1 cellular context compared by ENCODE assay signal in genomic region chr2:226835796-226836547, GRCh38.
TF ChIP-seq lines count a peak whose summit lies in the region.

A gene with protein sequence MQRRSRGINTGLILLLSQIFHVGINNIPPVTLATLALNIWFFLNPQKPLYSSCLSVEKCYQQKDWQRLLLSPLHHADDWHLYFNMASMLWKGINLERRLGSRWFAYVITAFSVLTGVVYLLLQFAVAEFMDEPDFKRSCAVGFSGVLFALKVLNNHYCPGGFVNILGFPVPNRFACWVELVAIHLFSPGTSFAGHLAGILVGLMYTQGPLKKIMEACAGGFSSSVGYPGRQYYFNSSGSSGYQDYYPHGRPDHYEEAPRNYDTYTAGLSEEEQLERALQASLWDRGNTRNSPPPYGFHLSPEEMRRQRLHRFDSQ (plus strand): TSS chr2:226836054. CDS start chr2:226864694, 28,640 bp downstream.

TF ChIP-seq in HepG2, 621 proteins besides CTCF, POLR2A, EP300 and RAD21 (continued from another document and continues in another):
- peak; percentile 96 for TF ChIP-seq GMEB2 (CRISPR knock-in tag; IDR thresholded peaks at IDR 0.05; ENCODE audit: low read depth)
- no peak for TF ChIP-seq KDM6A (CRISPR knock-in tag; IDR thresholded peaks at IDR 0.05; ENCODE audit: low read depth)
- TF ChIP-seq, protein P1, sequence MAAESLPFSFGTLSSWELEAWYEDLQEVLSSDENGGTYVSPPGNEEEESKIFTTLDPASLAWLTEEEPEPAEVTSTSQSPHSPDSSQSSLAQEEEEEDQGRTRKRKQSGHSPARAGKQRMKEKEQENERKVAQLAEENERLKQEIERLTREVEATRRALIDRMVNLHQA (CRISPR knock-in tag; IDR thresholded peaks at IDR 0.05): no peak
- no peak for TF ChIP-seq ZNF24 (IDR thresholded peaks at IDR 0.05)
- peak; percentile 69 for TF ChIP-seq ZNF781 (CRISPR knock-in tag; IDR thresholded peaks at IDR 0.05; ENCODE audit: borderline replicate concordance, not compliant biosample characterization)
- no peak for TF ChIP-seq TMF1 (CRISPR knock-in tag; IDR thresholded peaks at IDR 0.05; ENCODE audit: low read depth)
- peak; percentile 65 for TF ChIP-seq RXRA (CRISPR knock-in tag; IDR thresholded peaks at IDR 0.05)
- no peak for TF ChIP-seq MEIS1 (CRISPR knock-in tag; IDR thresholded peaks at IDR 0.05; ENCODE audit: borderline replicate concordance)
- TF ChIP-seq ZNF83 (CRISPR knock-in tag; IDR thresholded peaks at IDR 0.05; ENCODE audit: borderline replicate concordance): 0 out of 2 replicates have a peak, but pooled peaks have one; percentile 54
- no peak for TF ChIP-seq ZNF3 (CRISPR knock-in tag; IDR thresholded peaks at IDR 0.05)
- TF ChIP-seq ZNF777 (CRISPR knock-in tag; IDR thresholded peaks at IDR 0.05): peak; percentile 61
- TF ChIP-seq SMAD1 (CRISPR knock-in tag; IDR thresholded peaks at IDR 0.05; ENCODE audit: borderline replicate concordance, low read depth): no peak
- TF ChIP-seq TOE1 (CRISPR knock-in tag; IDR thresholded peaks at IDR 0.05): no peak; the same call in 1 of the 2 replicates
- TF ChIP-seq KMT2B (CRISPR knock-in tag; IDR thresholded peaks at IDR 0.05): peak; percentile 86
- TF ChIP-seq RELA (CRISPR knock-in tag; IDR thresholded peaks at IDR 0.05): no peak
- no peak for TF ChIP-seq CC2D1A (CRISPR knock-in tag; IDR thresholded peaks at IDR 0.05)
- TF ChIP-seq ARID3A (IDR thresholded peaks at IDR 0.05; ENCODE audit: low read depth, low read length): no peak
- no peak for TF ChIP-seq SIX4 (CRISPR knock-in tag; IDR thresholded peaks at IDR 0.05)
- peak; percentile 74 for TF ChIP-seq YEATS2 (CRISPR knock-in tag; IDR thresholded peaks at IDR 0.05; ENCODE audit: borderline replicate concordance)
- no peak for TF ChIP-seq ZNF792 (CRISPR knock-in tag; IDR thresholded peaks at IDR 0.05)
- peak; percentile 79 for TF ChIP-seq HIVEP1 (CRISPR knock-in tag; IDR thresholded peaks at IDR 0.05)
- TF ChIP-seq SMARCC2 (IDR thresholded peaks at IDR 0.05): no peak
- no peak for TF ChIP-seq ZNF180 (CRISPR knock-in tag; IDR thresholded peaks at IDR 0.05; ENCODE audit: borderline replicate concordance, low read depth)
- TF ChIP-seq ZNF292 (CRISPR knock-in tag; IDR thresholded peaks at IDR 0.05; ENCODE audit: borderline replicate concordance, low read depth): no peak
- TF ChIP-seq ZNF430 (CRISPR knock-in tag; IDR thresholded peaks at IDR 0.05): no peak
- 0 out of 2 replicates have a peak, but pooled peaks have one; percentile 30 for TF ChIP-seq ZNF841 (CRISPR knock-in tag; IDR thresholded peaks at IDR 0.05; ENCODE audit: borderline replicate concordance)
- TF ChIP-seq ZNF235 (CRISPR knock-in tag; IDR thresholded peaks at IDR 0.05; ENCODE audit: borderline replicate concordance): peak; percentile 60; the same call in 1 of the 2 replicates
- TF ChIP-seq TCF12 (IDR thresholded peaks at IDR 0.05): no peak
- no peak for TF ChIP-seq TCF12 (CRISPR knock-in tag; IDR thresholded peaks at IDR 0.05)
- no peak for TF ChIP-seq ARID2 (CRISPR knock-in tag; IDR thresholded peaks at IDR 0.05; ENCODE audit: borderline replicate concordance)
- no peak for TF ChIP-seq ZNF367 (CRISPR knock-in tag; IDR thresholded peaks at IDR 0.05; ENCODE audit: borderline replicate concordance)
- TF ChIP-seq PAX8 (CRISPR knock-in tag; IDR thresholded peaks at IDR 0.05; ENCODE audit: borderline replicate concordance): no peak
- TF ChIP-seq EZH2 (conservative IDR thresholded peaks at IDR 0.05; ENCODE audit: low read depth, low read length): no peak
- TF ChIP-seq CBX1 (IDR thresholded peaks at IDR 0.05; ENCODE audit: low read depth): no peak
- TF ChIP-seq, protein P2, sequence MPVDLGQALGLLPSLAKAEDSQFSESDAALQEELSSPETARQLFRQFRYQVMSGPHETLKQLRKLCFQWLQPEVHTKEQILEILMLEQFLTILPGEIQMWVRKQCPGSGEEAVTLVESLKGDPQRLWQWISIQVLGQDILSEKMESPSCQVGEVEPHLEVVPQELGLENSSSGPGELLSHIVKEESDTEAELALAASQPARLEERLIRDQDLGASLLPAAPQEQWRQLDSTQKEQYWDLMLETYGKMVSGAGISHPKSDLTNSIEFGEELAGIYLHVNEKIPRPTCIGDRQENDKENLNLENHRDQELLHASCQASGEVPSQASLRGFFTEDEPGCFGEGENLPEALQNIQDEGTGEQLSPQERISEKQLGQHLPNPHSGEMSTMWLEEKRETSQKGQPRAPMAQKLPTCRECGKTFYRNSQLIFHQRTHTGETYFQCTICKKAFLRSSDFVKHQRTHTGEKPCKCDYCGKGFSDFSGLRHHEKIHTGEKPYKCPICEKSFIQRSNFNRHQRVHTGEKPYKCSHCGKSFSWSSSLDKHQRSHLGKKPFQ (CRISPR knock-in tag; IDR thresholded peaks at IDR 0.05; ENCODE audit: insufficient replicate concordance): peak; percentile 89
- peak; percentile 96 for TF ChIP-seq ZNF883 (CRISPR knock-in tag; IDR thresholded peaks at IDR 0.05; ENCODE audit: not compliant biosample characterization)
- no peak for TF ChIP-seq SOX13 (IDR thresholded peaks at IDR 0.05)
- peak in 1 of 2 experiments; percentile 4; a peak in 1 of 4 replicates for TF ChIP-seq SOX13 (CRISPR knock-in tag; conservative IDR thresholded peaks at IDR 0.05 in 1 of 2, IDR thresholded peaks at IDR 0.05 in 1 of 2)
- TF ChIP-seq ARNTL (CRISPR knock-in tag; IDR thresholded peaks at IDR 0.05): peak; percentile 79
- TF ChIP-seq, protein P3, sequence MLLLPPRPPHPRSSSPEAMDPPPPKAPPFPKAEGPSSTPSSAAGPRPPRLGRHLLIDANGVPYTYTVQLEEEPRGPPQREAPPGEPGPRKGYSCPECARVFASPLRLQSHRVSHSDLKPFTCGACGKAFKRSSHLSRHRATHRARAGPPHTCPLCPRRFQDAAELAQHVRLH (CRISPR knock-in tag; IDR thresholded peaks at IDR 0.05; ENCODE audit: borderline replicate concordance, low read depth): no peak
- TF ChIP-seq, protein P4, sequence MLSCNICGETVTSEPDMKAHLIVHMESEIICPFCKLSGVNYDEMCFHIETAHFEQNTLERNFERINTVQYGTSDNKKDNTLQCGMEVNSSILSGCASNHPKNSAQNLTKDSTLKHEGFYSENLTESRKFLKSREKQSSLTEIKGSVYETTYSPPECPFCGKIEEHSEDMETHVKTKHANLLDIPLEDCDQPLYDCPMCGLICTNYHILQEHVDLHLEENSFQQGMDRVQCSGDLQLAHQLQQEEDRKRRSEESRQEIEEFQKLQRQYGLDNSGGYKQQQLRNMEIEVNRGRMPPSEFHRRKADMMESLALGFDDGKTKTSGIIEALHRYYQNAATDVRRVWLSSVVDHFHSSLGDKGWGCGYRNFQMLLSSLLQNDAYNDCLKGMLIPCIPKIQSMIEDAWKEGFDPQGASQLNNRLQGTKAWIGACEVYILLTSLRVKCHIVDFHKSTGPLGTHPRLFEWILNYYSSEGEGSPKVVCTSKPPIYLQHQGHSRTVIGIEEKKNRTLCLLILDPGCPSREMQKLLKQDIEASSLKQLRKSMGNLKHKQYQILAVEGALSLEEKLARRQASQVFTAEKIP (CRISPR knock-in tag; IDR thresholded peaks at IDR 0.05; ENCODE audit: borderline replicate concordance): no peak
- no peak for TF ChIP-seq ZNF263 (CRISPR knock-in tag; IDR thresholded peaks at IDR 0.05)
- peak; percentile 92; the same call in 1 of the 2 replicates for TF ChIP-seq KAT7 (CRISPR knock-in tag; IDR thresholded peaks at IDR 0.05; ENCODE audit: borderline replicate concordance)
- 0 out of 2 replicates have a peak, but pooled peaks have one; percentile 23 for TF ChIP-seq ZNF30 (CRISPR knock-in tag; IDR thresholded peaks at IDR 0.05)
- 0 out of 2 replicates have a peak, but pooled peaks have one; percentile 27 for TF ChIP-seq SIN3A (IDR thresholded peaks at IDR 0.05; ENCODE audit: borderline replicate concordance, low read depth, low read length)
- TF ChIP-seq ZNF639 (CRISPR knock-in tag; conservative IDR thresholded peaks at IDR 0.05): peak; percentile 83
- TF ChIP-seq, protein P5, sequence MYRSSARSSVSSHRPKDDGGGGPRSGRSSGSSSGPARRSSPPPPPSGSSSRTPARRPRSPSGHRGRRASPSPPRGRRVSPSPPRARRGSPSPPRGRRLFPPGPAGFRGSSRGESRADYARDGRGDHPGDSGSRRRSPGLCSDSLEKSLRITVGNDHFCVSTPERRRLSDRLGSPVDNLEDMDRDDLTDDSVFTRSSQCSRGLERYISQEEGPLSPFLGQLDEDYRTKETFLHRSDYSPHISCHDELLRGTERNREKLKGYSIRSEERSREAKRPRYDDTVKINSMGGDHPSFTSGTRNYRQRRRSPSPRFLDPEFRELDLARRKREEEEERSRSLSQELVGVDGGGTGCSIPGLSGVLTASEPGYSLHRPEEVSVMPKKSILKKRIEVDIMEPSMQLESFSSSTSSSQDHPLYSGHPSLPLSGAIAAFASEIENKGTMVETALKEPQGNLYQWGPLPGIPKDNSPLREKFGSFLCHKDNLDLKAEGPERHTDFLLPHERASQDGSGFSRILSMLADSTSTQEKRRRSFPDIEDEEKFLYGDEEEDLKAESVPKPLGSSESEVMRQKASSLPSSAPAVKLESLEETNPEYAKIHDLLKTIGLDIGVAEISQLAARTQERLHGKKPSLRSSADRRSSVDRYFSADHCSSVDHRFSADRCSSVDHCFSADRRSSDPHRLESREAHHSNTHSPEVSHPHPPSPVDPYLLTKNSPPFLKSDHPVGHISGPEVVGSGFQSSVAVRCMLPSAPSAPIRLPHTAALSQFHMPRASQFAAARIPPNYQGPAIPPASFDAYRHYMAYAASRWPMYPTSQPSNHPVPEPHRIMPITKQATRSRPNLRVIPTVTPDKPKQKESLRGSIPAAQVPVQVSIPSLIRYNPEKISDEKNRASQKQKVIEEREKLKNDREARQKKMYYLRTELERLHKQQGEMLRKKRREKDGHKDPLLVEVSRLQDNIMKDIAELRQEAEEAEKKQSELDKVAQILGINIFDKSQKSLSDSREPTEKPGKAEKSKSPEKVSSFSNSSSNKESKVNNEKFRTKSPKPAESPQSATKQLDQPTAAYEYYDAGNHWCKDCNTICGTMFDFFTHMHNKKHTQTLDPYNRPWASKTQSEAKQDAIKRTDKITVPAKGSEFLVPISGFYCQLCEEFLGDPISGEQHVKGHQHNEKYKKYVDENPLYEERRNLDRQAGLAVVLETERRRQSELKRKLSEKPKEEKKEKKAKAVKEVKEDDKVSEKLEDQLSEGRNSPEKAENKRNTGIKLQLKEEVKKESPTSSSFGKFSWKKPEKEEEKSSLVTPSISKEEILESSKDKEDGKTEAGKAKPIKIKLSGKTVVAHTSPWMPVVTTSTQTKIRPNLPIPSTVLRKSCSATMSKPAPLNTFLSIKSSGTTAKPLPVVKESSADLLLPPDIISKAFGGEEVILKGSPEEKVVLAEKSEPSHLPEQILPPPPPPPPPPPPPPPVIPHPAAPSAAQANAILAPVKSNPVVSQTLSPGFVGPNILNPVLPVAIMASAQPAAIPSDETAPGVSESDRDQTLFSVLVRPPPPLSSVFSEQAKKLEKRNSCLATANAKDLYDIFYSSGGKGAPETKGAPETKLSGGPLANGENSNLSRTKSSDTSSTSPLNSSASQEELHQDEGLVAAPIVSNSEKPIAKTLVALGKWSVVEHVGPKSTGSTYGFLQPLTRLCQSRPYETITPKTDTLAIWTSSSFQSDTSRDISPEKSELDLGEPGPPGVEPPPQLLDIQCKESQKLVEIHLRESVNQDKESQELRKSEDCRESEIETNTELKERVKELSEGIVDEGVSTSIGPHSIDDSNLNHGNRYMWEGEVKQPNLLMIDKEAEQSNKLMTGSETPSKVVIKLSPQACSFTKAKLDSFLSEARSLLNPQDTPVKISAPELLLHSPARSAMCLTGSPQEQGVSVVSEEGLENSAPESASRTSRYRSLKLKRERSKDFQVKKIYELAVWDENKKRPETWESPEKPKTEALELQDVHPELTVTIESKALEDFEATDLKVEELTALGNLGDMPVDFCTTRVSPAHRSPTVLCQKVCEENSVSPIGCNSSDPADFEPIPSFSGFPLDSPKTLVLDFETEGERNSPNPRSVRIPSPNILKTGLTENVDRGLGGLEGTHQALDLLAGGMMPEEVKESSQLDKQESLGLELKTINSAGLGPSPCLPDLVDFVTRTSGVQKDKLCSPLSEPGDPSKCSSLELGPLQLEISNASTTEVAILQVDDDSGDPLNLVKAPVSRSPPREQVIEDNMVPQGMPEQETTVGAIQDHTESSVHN (CRISPR knock-in tag; IDR thresholded peaks at IDR 0.05): no peak; the same call in 1 of the 2 replicates
- TF ChIP-seq ZNF644 (CRISPR knock-in tag; IDR thresholded peaks at IDR 0.05; ENCODE audit: low read depth): no peak
- TF ChIP-seq GABPB1 (CRISPR knock-in tag; IDR thresholded peaks at IDR 0.05): peak; percentile 85
- TF ChIP-seq ZNF549 (CRISPR knock-in tag; IDR thresholded peaks at IDR 0.05): no peak
